20 cellular contexts compared by ENCODE assay signal in genomic region chr3:29274667-29275066, GRCh38.
"Had no signal": no experiment of that assay in that cellular context is flagged by ENCODE, and none has a peak within 500 bp of the region (broad histone marks: within the 10 kb centered on the region; RNA-seq: fewer than 3 reads in every experiment).

No MANE protein-coding gene starts in this region.

- H3K27me3 ChIP-seq: ascending aorta had no signal

- ATAC-seq: activated CD8-positive, alpha-beta memory T cell treated with anti-CD3 and anti-CD28 coated beads, Interleukin-2, amount 10 ng/mL, durations not matched to agents 7 days and 5 days; PC-3; T-helper 17 cell had no signal

- H3K4me1 Mint-ChIP-seq: central memory CD8-positive, alpha-beta T cell; T-helper 17 cell had no signal

- H3K9me3 ChIP-seq: ascending aorta had no signal

- H3K36me3 ChIP-seq: ascending aorta had no signal

- H3K27ac ChIP-seq: ascending aorta had no signal

- H3K9me3 Mint-ChIP-seq: activated naive CD4-positive, alpha-beta T cell treated with anti-CD3 and anti-CD28 coated beads, Interleukin-2, amount 10 ng/mL, durations not matched to agents 7 days and 5 days; activated T-cell treated with anti-CD3 and anti-CD28 coated beads, Interleukin-2, amount 50 U/mL, for 24 hours; brain; central memory CD8-positive, alpha-beta T cell had no signal

- DNase-seq: activated CD4-positive, CD25-positive, alpha-beta regulatory T cell; activated CD8-positive, alpha-beta memory T cell treated with anti-CD3 and anti-CD28 coated beads, Interleukin-2, amount 10 ng/mL, durations not matched to agents 7 days and 5 days; activated gamma-delta T cell treated with Interleukin-2 at 50 U/mL for 16 hours; activated naive CD4-positive, alpha-beta T cell treated with anti-CD3 and anti-CD28 coated beads, Interleukin-2, amount 10 ng/mL, durations not matched to agents 7 days and 5 days; activated T-cell treated with anti-CD3 and anti-CD28 coated beads, Interleukin-2, amount 50 U/mL, for 24 hours; amniotic stem cell; Kasumi-1; KBM-7; NCI-H1105 treated with DMSO at 0.1 percent for 48 hours; NCI-H1436 treated with DMSO at 0.1 percent for 48 hours; NCI-H187; NCI-H2081; NCI-H510A treated with DMSO at 0.1 percent for 48 hours; NCI-H69; PC-3; SHP77 treated with DMSO at 0.1 percent for 48 hours; T-helper 17 cell had no signal

- H3K36me3 Mint-ChIP-seq: activated CD8-positive, alpha-beta memory T cell treated with anti-CD3 and anti-CD28 coated beads, Interleukin-2, amount 10 ng/mL, durations not matched to agents 7 days and 5 days; activated naive CD4-positive, alpha-beta T cell treated with anti-CD3 and anti-CD28 coated beads, Interleukin-2, amount 10 ng/mL, durations not matched to agents 7 days and 5 days had no signal

- H3K4me3 Mint-ChIP-seq: activated CD8-positive, alpha-beta memory T cell treated with anti-CD3 and anti-CD28 coated beads, Interleukin-2, amount 10 ng/mL, durations not matched to agents 7 days and 5 days; activated naive CD4-positive, alpha-beta T cell treated with anti-CD3 and anti-CD28 coated beads, Interleukin-2, amount 10 ng/mL, durations not matched to agents 7 days and 5 days; activated T-cell treated with anti-CD3 and anti-CD28 coated beads, Interleukin-2, amount 50 U/mL, for 24 hours; central memory CD8-positive, alpha-beta T cell; T-helper 17 cell had no signal

- H3K27ac Mint-ChIP-seq: activated CD8-positive, alpha-beta memory T cell treated with anti-CD3 and anti-CD28 coated beads, Interleukin-2, amount 10 ng/mL, durations not matched to agents 7 days and 5 days; activated naive CD4-positive, alpha-beta T cell treated with anti-CD3 and anti-CD28 coated beads, Interleukin-2, amount 10 ng/mL, durations not matched to agents 7 days and 5 days; activated T-cell treated with anti-CD3 and anti-CD28 coated beads, Interleukin-2, amount 50 U/mL, for 24 hours; T-helper 17 cell had no signal

- H3K4me3 ChIP-seq: ascending aorta had no signal

- H3K27me3 Mint-ChIP-seq: activated CD8-positive, alpha-beta memory T cell treated with anti-CD3 and anti-CD28 coated beads, Interleukin-2, amount 10 ng/mL, durations not matched to agents 7 days and 5 days; activated naive CD4-positive, alpha-beta T cell treated with anti-CD3 and anti-CD28 coated beads, Interleukin-2, amount 10 ng/mL, durations not matched to agents 7 days and 5 days; activated T-cell treated with anti-CD3 and anti-CD28 coated beads, Interleukin-2, amount 50 U/mL, for 24 hours; central memory CD8-positive, alpha-beta T cell; T-helper 17 cell had no signal
